ENCODE assay signal across 8 cellular contexts in the genomic region with DNA sequence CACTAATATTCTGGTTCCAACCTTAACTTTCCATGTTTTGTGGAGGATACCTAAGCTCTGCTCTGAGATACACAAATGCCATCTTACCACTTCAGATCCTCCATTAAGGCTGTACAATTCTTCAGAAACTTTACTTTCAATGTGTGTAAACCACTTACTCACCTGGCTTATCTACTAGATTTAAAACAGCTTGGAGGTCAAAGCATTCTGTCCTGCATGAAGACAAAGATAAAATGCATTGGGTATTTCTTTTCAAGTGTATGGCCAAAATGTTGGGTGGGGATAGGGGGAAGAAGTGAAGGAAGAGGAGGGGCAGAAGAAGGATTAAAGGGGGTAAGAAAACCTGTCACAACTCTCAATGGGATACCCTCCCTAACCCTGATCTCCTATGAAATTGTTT. TPM values are rescaled to one million over a fixed set of nuclear protein-coding genes. Genes with fewer than 3 reads are reported as not detected.
DNase-seq lines count a peak whose midpoint lies in the region; ATAC-seq and TF ChIP-seq lines count a peak whose summit lies in the region.

No MANE protein-coding gene starts in this region.

- no peak for TF ChIP-seq EP300 in ovary (IDR thresholded peaks at IDR 0.05)

- in situ Hi-C loops in Panc1 (cut with HindIII; ENCODE audit: low pct_unique_long_range_greater_than_20kb, low sequenced_read_pairs) = no loop called here

- no peaks in the 10 kb centered on the region for H3K9me3 Mint-ChIP-seq in Caco-2 (ENCODE audit: unreplicated experiment)

- TF ChIP-seq CTCF in Caco-2 (IDR thresholded peaks at IDR 0.05; ENCODE audit: insufficient read depth in 1 of 2, low read depth in 1 of 2, low read length in 1 of 2, severe bottlenecking in 1 of 2, unreplicated experiment in 1 of 2) (no peak), Panc1 (IDR thresholded peaks at IDR 0.05) (no peak), epithelial cell of proximal tubule (conservative IDR thresholded peaks at IDR 0.05; ENCODE audit: low read depth, low read length) (no peak), ovary (IDR thresholded peaks at IDR 0.05) (no peak), omental fat pad (IDR thresholded peaks at IDR 0.05) (no peak)

- H3K27ac ChIP-seq in Panc1 (ENCODE audit: low read length) (peak overlapping the region; percentile 90), ovary (peak overlapping the region; percentile 86 to 97)

- H3K27me3 ChIP-seq in Caco-2 (replicated peaks; ENCODE audit: control insufficient read depth, insufficient read depth, low read length) = no peaks in the 10 kb centered on the region
- H3K27me3 ChIP-seq in Panc1 (ENCODE audit: control insufficient read depth, insufficient read depth, low read length) = no peaks in the 10 kb centered on the region
- no peaks in the 10 kb centered on the region for H3K27me3 ChIP-seq in ovary

- H3K4me3 ChIP-seq in Caco-2 (ENCODE audit: low read depth, low read length) (peak overlapping the region; percentile 74), Panc1 (ENCODE audit: low read depth in 2 of 2, low read length in 2 of 2) (peak overlapping the region; percentile 81 to 90), epithelial cell of proximal tubule (ENCODE audit: low read depth, low read length) (peak overlapping the region; percentile 82), ovary (peak overlapping the region; percentile 91)

- H3K4me1 ChIP-seq in Caco-2 (peaks cover 5% of the 10 kb centered on the region; the same call in 1 of the 2 replicates), Panc1 (ENCODE audit: control insufficient read depth, insufficient read depth, low read length) (peaks cover 6% of the 10 kb centered on the region), ovary (ENCODE audit: insufficient read depth) (peaks cover 5% of the 10 kb centered on the region)

- no peaks in the 10 kb centered on the region for H3K27me3 Mint-ChIP-seq in Caco-2 (ENCODE audit: insufficient read depth, unreplicated experiment)

- BruUV-seq in Caco-2 (replicated peaks; lab: Mats Ljungman, UMichigan) = TSS peak; percentile 64
- TSS peak; percentile 86 for BruUV-seq in Panc1 (replicated peaks; lab: Mats Ljungman, UMichigan)

- CTCF ChIA-PET in Caco-2 (lab: Charles Lee) (no interaction called here), Panc1 (lab: Charles Lee) (no interaction called here)

- DNase-seq in Caco-2 (no peak), Panc1 (ENCODE audit: low read depth, low spot score) (no peak), epithelial cell of proximal tubule (ENCODE audit: low read depth) (no peak), ovary (no peak), omental fat pad (ENCODE audit: low spot score) (no peak), retina (no peak), NCI-H446 (lab: John Stamatoyannopoulos, UW) (no peak)

- TF ChIP-seq POLR2A in ovary (IDR thresholded peaks at IDR 0.05) = no peak

- H3K36me3 Mint-ChIP-seq in Caco-2 (ENCODE audit: insufficient read depth, unreplicated experiment) = peaks cover 22% of the 10 kb centered on the region

- POLR2A ChIA-PET in Caco-2 (lab: Charles Lee) (no interaction called here), Panc1 (lab: Charles Lee) (no interaction called here)

- H3K9me3 ChIP-seq in Caco-2 = no peaks in the 10 kb centered on the region
- no peaks in the 10 kb centered on the region for H3K9me3 ChIP-seq in Panc1 (ENCODE audit: control insufficient read depth, insufficient read depth, low read depth, low read length)
- H3K9me3 ChIP-seq in ovary = no peaks in the 10 kb centered on the region

- H3K36me3 ChIP-seq in Caco-2 (ENCODE audit: control insufficient read depth, insufficient read depth, low read length) (no peaks in the 10 kb centered on the region; the same call in 1 of the 2 replicates), Panc1 (ENCODE audit: control insufficient read depth, insufficient read depth, low read length) (peaks cover 6% of the 10 kb centered on the region; the same call in 1 of the 2 replicates), ovary (no peaks in the 10 kb centered on the region)

- peak overlapping the region; percentile 95 for H3K27ac Mint-ChIP-seq in Caco-2 (ENCODE audit: unreplicated experiment)

- intact Hi-C loops in Caco-2 (cut with micrococcal nuclease; ENCODE audit: unreplicated experiment) (loop anchor here (1.0 to 5.0 kb wide), 3 partner anchors 71 to 203 kb away; a partner anchor contains a TSS), Panc1 (cut with micrococcal nuclease; ENCODE audit: unreplicated experiment) (loop anchor here (10.0 kb wide), 1 partner anchor 205 kb away; a partner anchor contains a TSS), ovary (cut with DNase I) (loop anchor here in 1 of 4 donors (5.0 to 10.0 kb wide), 2 partner anchors 65 to 202 kb away; a partner anchor contains a TSS)

- peak overlapping the region; percentile 95 for H3K4me3 Mint-ChIP-seq in Caco-2 (ENCODE audit: unreplicated experiment)

- H3K4me1 Mint-ChIP-seq in Caco-2 (ENCODE audit: low read depth, unreplicated experiment) = no peaks in the 10 kb centered on the region

- ATAC-seq in Panc1 = no peak
- ATAC-seq in omental fat pad (ENCODE audit: low FRiP score) = no peak
- no peak for ATAC-seq in GM21423 (IDR thresholded peaks at IDR 0.05; ENCODE audit: unreplicated experiment)

RNA-seq across cellular contexts. Expression of a gene that starts 0.9 kb away (rescaled TPM):
- 18.7 and 18.9 TPM in 2 replicates for total RNA-seq in Caco-2 (2022)
- 15.5 TPM for total RNA-seq in Panc1 (2021; ENCODE audit: unreplicated experiment)
- polyA plus RNA-seq in Panc1 (2012; ENCODE audit: insufficient read length) = 9.5 TPM
- 5.4 and 26.0 TPM in 2 replicates for total RNA-seq in epithelial cell of proximal tubule
- total RNA-seq in ovary = 10 to 100 TPM in 6 of 7 donors, 1 to 10 TPM in 1; 8.8 to 26.8 (median 19.2) TPM
- 10 to 100 TPM in 1 of 2 donors, 1 to 10 TPM in 1; 7.6 to 15.4 TPM for polyA plus RNA-seq in ovary
- 10 to 100 TPM; 13.3 to 31.5 (median 19.7) TPM for total RNA-seq in omental fat pad
